9 cellular contexts compared by ENCODE assay signal in genomic region chr3:4495294-4496110, GRCh38. TPM values are rescaled to one million over a fixed set of nuclear protein-coding genes. Genes with fewer than 3 reads are reported as not detected.
A peak's percentile ranks its signal among the peaks of the same experiment; 100 is the strongest.
DNase-seq lines count a peak whose midpoint lies in the region; ATAC-seq and TF ChIP-seq lines count a peak whose summit lies in the region.
"Had no signal": no experiment of that assay in that cellular context is flagged by ENCODE, and none has a peak within 500 bp of the region (broad histone marks: within the 10 kb centered on the region; RNA-seq: fewer than 3 reads in every experiment).

No MANE protein-coding gene starts in this region.

- H3K9me2 ChIP-seq in SU-DHL-6 (replicated peaks; ENCODE audit: insufficient read depth, low read length): no peaks in the 10 kb centered on the region

- DNase-seq in T-helper 1 cell: no peak
- no peak for DNase-seq in esophagus squamous epithelium (lab: John Stamatoyannopoulos, UW)
- no peak for DNase-seq in stomach
- no peak for DNase-seq in GM19238 (ENCODE audit: insufficient read length, low spot score)
- no peak for DNase-seq in NCI-H526 (lab: John Stamatoyannopoulos, UW)

- H3K9me3 Mint-ChIP-seq in T-helper 1 cell treated with Interleukin-12 subunit alpha and Interleukin-12 subunit beta and Interleukin-4 antibody, amounts not matched to agents 30 μg/mL and 1 μg/mL, for 36 hours: no peaks in the 10 kb centered on the region

- H3K4me3 ChIP-seq in SU-DHL-6 (ENCODE audit: insufficient read depth, low read length, poor library complexity, severe bottlenecking) (no peak overlapping the region), esophagus squamous epithelium (peak overlapping the region in 3 of 4 donors; percentile 71 to 86 (median 82)), stomach (peak overlapping the region; percentile 76 to 96 (median 90))
- H3K4me3 ChIP-seq: SJSA1 had no signal

- H4K20me1 ChIP-seq in SU-DHL-6 (ENCODE audit: low read depth, low read length): no peaks in the 10 kb centered on the region

- H3K27me3 ChIP-seq in SU-DHL-6 (ENCODE audit: low read length) (no peaks in the 10 kb centered on the region), esophagus squamous epithelium (peaks cover 0 to 13% (median 0%) of the 10 kb centered on the region in 4 donors), stomach (no peaks in the 10 kb centered on the region)

- TF ChIP-seq CTCF in SU-DHL-6 (IDR thresholded peaks at IDR 0.05; ENCODE audit: insufficient read depth, low read length, poor library complexity, severe bottlenecking) (no peak), esophagus squamous epithelium (IDR thresholded peaks at IDR 0.05) (no peak), stomach (IDR thresholded peaks at IDR 0.05) (no peak)

- intact Hi-C loops in esophagus squamous epithelium (cut with DNase I) (loop anchor here (10.0 kb wide), 1 partner anchor 139 kb away; no protein-coding TSS in a partner anchor), stomach (cut with DNase I; ENCODE audit: low total_unique reads) (no loop called here)

- H3K36me3 Mint-ChIP-seq in T-helper 1 cell treated with Interleukin-12 subunit alpha and Interleukin-12 subunit beta and Interleukin-4 antibody, amounts not matched to agents 30 μg/mL and 1 μg/mL, for 36 hours (ENCODE audit: low read depth): peaks cover 29% of the 10 kb centered on the region

- TF ChIP-seq EP300 in stomach (IDR thresholded peaks at IDR 0.05): no peak

- peak overlapping the region; percentile 99 for H3K4me2 ChIP-seq in SU-DHL-6 (ENCODE audit: low read depth, low read length, poor library complexity, severe bottlenecking)

- no peaks in the 10 kb centered on the region for H3K9me3 ChIP-seq in SU-DHL-6 (ENCODE audit: insufficient read depth, low read length)
- no peaks in the 10 kb centered on the region for H3K9me3 ChIP-seq in esophagus squamous epithelium
- H3K9me3 ChIP-seq in stomach: no peaks in the 10 kb centered on the region
- H3K9me3 ChIP-seq: SJSA1 had no signal

- WGBS in esophagus squamous epithelium, 2 donors: 64 to 78% methylated on average over 3 of the region's 3 CpGs
- 46 to 70% (median 62%) methylated on average over 3 of the region's 3 CpGs for whole genome bisulfite sequencing in stomach, 5 donors

- no peak for ATAC-seq in HG03460 (IDR thresholded peaks at IDR 0.05; ENCODE audit: unreplicated experiment)

- no peak overlapping the region for H3K9ac ChIP-seq in SU-DHL-6 (ENCODE audit: low read length)

- no peak overlapping the region for H2AFZ ChIP-seq in SU-DHL-6 (ENCODE audit: low read depth, low read length, severe bottlenecking)

- peak overlapping the region; percentile 23 for H3K27ac Mint-ChIP-seq in T-helper 1 cell treated with Interleukin-12 subunit alpha and Interleukin-12 subunit beta and Interleukin-4 antibody, amounts not matched to agents 30 μg/mL and 1 μg/mL, for 36 hours

- peaks cover 13% of the 10 kb centered on the region for H3F3A ChIP-seq in SU-DHL-6 (ENCODE audit: insufficient read depth)

- H3K36me3 ChIP-seq in SU-DHL-6 (ENCODE audit: low read length) (no peaks in the 10 kb centered on the region), esophagus squamous epithelium (peaks cover 0 to 4% (median 0%) of the 10 kb centered on the region in 3 donors), stomach (peaks cover 0 to 9% (median 5%) of the 10 kb centered on the region in 4 donors)
- H3K36me3 ChIP-seq: SJSA1 had no signal

- H3K27ac ChIP-seq in SU-DHL-6 (ENCODE audit: low read depth, low read length): no peak overlapping the region
- H3K27ac ChIP-seq in esophagus squamous epithelium: peak overlapping the region in 3 of 4 donors; percentile 74 to 92 (median 82)
- peak overlapping the region in 3 of 5 donors; percentile 90 to 94 (median 93) for H3K27ac ChIP-seq in stomach
- H3K27ac ChIP-seq: SJSA1 had no signal

- no peaks in the 10 kb centered on the region for H3K79me2 ChIP-seq in SU-DHL-6 (ENCODE audit: insufficient read depth, low read length)

- H3K4me3 Mint-ChIP-seq in T-helper 1 cell treated with Interleukin-12 subunit alpha and Interleukin-12 subunit beta and Interleukin-4 antibody, amounts not matched to agents 30 μg/mL and 1 μg/mL, for 36 hours: peak overlapping the region; percentile 93

- TF ChIP-seq POLR2A in esophagus squamous epithelium (IDR thresholded peaks at IDR 0.05) (no peak), stomach (IDR thresholded peaks at IDR 0.05) (no peak)

- H3K4me1 ChIP-seq in esophagus squamous epithelium (peaks cover 11 to 55% (median 13%) of the 10 kb centered on the region in 3 donors), stomach (peaks cover 6 to 55% (median 48%) of the 10 kb centered on the region in 4 donors)

- H3K4me1 Mint-ChIP-seq in T-helper 1 cell treated with Interleukin-12 subunit alpha and Interleukin-12 subunit beta and Interleukin-4 antibody, amounts not matched to agents 30 μg/mL and 1 μg/mL, for 36 hours (ENCODE audit: low read depth): peaks cover 37% of the 10 kb centered on the region

- H3K27me3 Mint-ChIP-seq in T-helper 1 cell treated with Interleukin-12 subunit alpha and Interleukin-12 subunit beta and Interleukin-4 antibody, amounts not matched to agents 30 μg/mL and 1 μg/mL, for 36 hours (ENCODE audit: low read depth): peaks cover 16% of the 10 kb centered on the region

RNA-seq across cellular contexts. Expression of gene ITPR1, which starts 2.4 kb away (rescaled TPM):
- total RNA-seq in esophagus squamous epithelium (10 to 100 TPM; 12.1 to 68.7 (median 25.6) TPM), stomach (100 to 1,000 TPM in 2 of 5 donors, 10 to 100 TPM in 3; 23.2 to 192 (median 50.3) TPM)
- 10 to 100 TPM in 2 of 3 donors, 1 to 10 TPM in 1; 6.6 to 13.2 (median 11.8) TPM for polyA plus RNA-seq in stomach

RNA-seq across cellular contexts. Expression of gene SUMF1, which starts 28.4 kb away (rescaled TPM):
- 10 to 100 TPM; 29.1 to 65.9 (median 48.0) TPM for total RNA-seq in esophagus squamous epithelium
- total RNA-seq in stomach: 100 to 1,000 TPM in 3 of 5 donors, 10 to 100 TPM in 1, 1 to 10 TPM in 1; 9.8 to 170 (median 106) TPM
- polyA plus RNA-seq in stomach: 10 to 100 TPM in 2 of 3 donors, 1 to 10 TPM in 1; 5.3 to 14.4 (median 12.2) TPM
